Comparison of ENCODE assay signal across 8 cellular contexts in genomic region chr9:131608469-131609115, GRCh38.
DNase-seq lines count a peak whose midpoint lies in the region; TF ChIP-seq lines count a peak whose summit lies in the region.

No MANE protein-coding gene starts in this region.

- peaks cover 31% of the 10 kb centered on the region for H3K4me1 Mint-ChIP-seq in Caco-2 (ENCODE audit: low read depth, unreplicated experiment)

- 20% methylated on average over 13 of the region's 13 CpGs for WGBS in SK-N-SH (ENCODE audit: low lambda C conversion rate)

- H3K36me3 Mint-ChIP-seq in Caco-2 (ENCODE audit: insufficient read depth, unreplicated experiment): peaks cover 41% of the 10 kb centered on the region

- H3K36me3 ChIP-seq in Caco-2 (ENCODE audit: control insufficient read depth, insufficient read depth, low read length): no peaks in the 10 kb centered on the region; the same call in 1 of the 2 replicates
- H3K36me3 ChIP-seq in SK-N-SH (replicated peaks in 1 of 2; ENCODE audit: control insufficient read depth in 1 of 2, insufficient read depth in 2 of 2, low read length in 1 of 2): peaks cover 10 to 11% of the 10 kb centered on the region in 2 experiments

- no peak for TF ChIP-seq EP300 in SK-N-SH (IDR thresholded peaks at IDR 0.05; ENCODE audit: borderline replicate concordance in 1 of 2, low read depth in 1 of 2, low read length in 1 of 2)

- no peaks in the 10 kb centered on the region for H3K27me3 Mint-ChIP-seq in Caco-2 (ENCODE audit: insufficient read depth, unreplicated experiment)

- BruUV-seq in Caco-2 (replicated peaks; lab: Mats Ljungman, UMichigan): no TSS peak

- POLR2A ChIA-PET in Caco-2 (lab: Charles Lee): no interaction called here
- POLR2A ChIA-PET in SK-N-SH (lab: Yijun Ruan, JAX): no interaction called here

- H3K9me3 Mint-ChIP-seq in Caco-2 (ENCODE audit: unreplicated experiment): no peaks in the 10 kb centered on the region

- H3K4me2 ChIP-seq in SK-N-SH: peak overlapping the region; percentile 53

- peak; percentile 70 to 79 for DNase-seq in Caco-2
- no peak for DNase-seq in SK-N-SH
- DNase-seq in fibroblast of peridontal ligament (ENCODE audit: extremely low read depth): peak; percentile 88
- DNase-seq in non-pigmented ciliary epithelial cell (ENCODE audit: low read depth): peak; percentile 68
- DNase-seq in NCI-H2171 treated with DMSO at 0.1 percent for 48 hours (lab: John Stamatoyannopoulos, UW): no peak
- no peak for DNase-seq in activated CD4-positive, alpha-beta T cell treated with anti-CD3 and anti-CD28 coated beads, Interleukin-2, amount 50 U/mL, for 4 hours
- no peak for DNase-seq in RKO (ENCODE audit: low spot score)
- no peak for DNase-seq in NCI-H1417 (lab: John Stamatoyannopoulos, UW)

- no peak for TF ChIP-seq RAD21 in SK-N-SH (IDR thresholded peaks at IDR 0.05; ENCODE audit: low read length)

- H3K4me1 ChIP-seq in Caco-2 (peaks cover 38% of the 10 kb centered on the region), SK-N-SH (ENCODE audit: control insufficient read depth in 1 of 2, insufficient read depth in 2 of 2, low read depth in 1 of 2, low read length in 1 of 2) (peaks cover 13 to 16% of the 10 kb centered on the region in 2 experiments; a peak in 3 of 4 replicates)

- H3K27ac Mint-ChIP-seq in Caco-2 (ENCODE audit: unreplicated experiment): peak overlapping the region; percentile 50

- H3K4me3 ChIP-seq in Caco-2 (ENCODE audit: low read depth, low read length) (no peak overlapping the region), SK-N-SH (ENCODE audit: low read depth in 2 of 2, low read length in 1 of 2) (0 out of 4 replicates have a peak overlapping the region, but pooled peaks of 1 of the 2 experiments have one; percentile 5)

- CTCF ChIA-PET in Caco-2 (lab: Charles Lee) (interaction anchor here (0.5 to 1.4 kb wide), 5 partner anchors 17 to 148 kb away, joined by 3 to 4 read pairs (median 3); no protein-coding TSS in a partner anchor), SK-N-SH (lab: Yijun Ruan, JAX) (interaction anchor here (1.1 to 3.0 kb wide), 3 partner anchors 130 to 151 kb away, joined by 3 to 10 read pairs (median 7); no protein-coding TSS in a partner anchor)

- 0 out of 2 replicates have a peak, but pooled peaks cover 6% of the 10 kb centered on the region for H4K20me1 ChIP-seq in SK-N-SH (ENCODE audit: insufficient read depth)

- no peak overlapping the region for H2AFZ ChIP-seq in SK-N-SH (ENCODE audit: low read depth)

- no peaks in the 10 kb centered on the region for H3K9me2 ChIP-seq in SK-N-SH

- no peaks in the 10 kb centered on the region for H3K79me2 ChIP-seq in SK-N-SH (ENCODE audit: insufficient read depth)

- H3K27me3 ChIP-seq in Caco-2 (replicated peaks; ENCODE audit: control insufficient read depth, insufficient read depth, low read length): no peaks in the 10 kb centered on the region
- no peaks in the 10 kb centered on the region for H3K27me3 ChIP-seq in SK-N-SH (ENCODE audit: insufficient read depth)

- no peak for TF ChIP-seq CTCF in Caco-2 (IDR thresholded peaks at IDR 0.05; ENCODE audit: insufficient read depth in 1 of 2, low read depth in 1 of 2, low read length in 1 of 2, severe bottlenecking in 1 of 2, unreplicated experiment in 1 of 2)
- no peak for TF ChIP-seq CTCF in SK-N-SH (IDR thresholded peaks at IDR 0.05)

- peak overlapping the region; percentile 24; the same call in 1 of the 2 replicates for H3K9ac ChIP-seq in SK-N-SH

- H3F3A ChIP-seq in SK-N-SH (replicated peaks; ENCODE audit: insufficient read depth): peaks cover 16% of the 10 kb centered on the region

- peak overlapping the region; percentile 61 to 63; a peak in 3 of 4 replicates for H3K27ac ChIP-seq in SK-N-SH (ENCODE audit: low read depth in 2 of 2, low read length in 1 of 2)

- peak overlapping the region; percentile 26 for H3K4me3 Mint-ChIP-seq in Caco-2 (ENCODE audit: unreplicated experiment)

- no peaks in the 10 kb centered on the region for H3K9me3 ChIP-seq in Caco-2
- no peaks in the 10 kb centered on the region for H3K9me3 ChIP-seq in SK-N-SH

- intact Hi-C loops in Caco-2 (cut with micrococcal nuclease; ENCODE audit: unreplicated experiment): loop anchor here (5.0 kb wide), 1 partner anchor 129 kb away; no protein-coding TSS in a partner anchor

TF ChIP-seq in SK-N-SH, 30 proteins besides CTCF, POLR2A, EP300 and RAD21:
- TF ChIP-seq NFIC (IDR thresholded peaks at IDR 0.05; ENCODE audit: borderline replicate concordance): peak; percentile 90
- no peak for TF ChIP-seq GATA2 (CRISPR knock-in tag; IDR thresholded peaks at IDR 0.05)
- peak; percentile 77 for TF ChIP-seq MEF2A (IDR thresholded peaks at IDR 0.05; ENCODE audit: borderline replicate concordance, low read depth)
- no peak for TF ChIP-seq SIN3A (IDR thresholded peaks at IDR 0.05; ENCODE audit: borderline replicate concordance, low read depth, low read length)
- no peak for TF ChIP-seq RCOR1 (IDR thresholded peaks at IDR 0.05; ENCODE audit: low read length)
- TF ChIP-seq POLR2AphosphoS5 (IDR thresholded peaks at IDR 0.05; ENCODE audit: low read depth, low read length): no peak
- peak; percentile 87 for TF ChIP-seq TEAD4 (IDR thresholded peaks at IDR 0.05; ENCODE audit: borderline replicate concordance, insufficient read depth)
- TF ChIP-seq FOXJ3 (CRISPR knock-in tag; IDR thresholded peaks at IDR 0.05): no peak
- TF ChIP-seq, protein P1, sequence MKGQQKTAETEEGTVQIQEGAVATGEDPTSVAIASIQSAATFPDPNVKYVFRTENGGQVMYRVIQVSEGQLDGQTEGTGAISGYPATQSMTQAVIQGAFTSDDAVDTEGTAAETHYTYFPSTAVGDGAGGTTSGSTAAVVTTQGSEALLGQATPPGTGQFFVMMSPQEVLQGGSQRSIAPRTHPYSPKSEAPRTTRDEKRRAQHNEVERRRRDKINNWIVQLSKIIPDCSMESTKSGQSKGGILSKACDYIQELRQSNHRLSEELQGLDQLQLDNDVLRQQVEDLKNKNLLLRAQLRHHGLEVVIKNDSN (IDR thresholded peaks at IDR 0.05; ENCODE audit: borderline replicate concordance, low read depth): no peak
- TF ChIP-seq, protein P2, sequence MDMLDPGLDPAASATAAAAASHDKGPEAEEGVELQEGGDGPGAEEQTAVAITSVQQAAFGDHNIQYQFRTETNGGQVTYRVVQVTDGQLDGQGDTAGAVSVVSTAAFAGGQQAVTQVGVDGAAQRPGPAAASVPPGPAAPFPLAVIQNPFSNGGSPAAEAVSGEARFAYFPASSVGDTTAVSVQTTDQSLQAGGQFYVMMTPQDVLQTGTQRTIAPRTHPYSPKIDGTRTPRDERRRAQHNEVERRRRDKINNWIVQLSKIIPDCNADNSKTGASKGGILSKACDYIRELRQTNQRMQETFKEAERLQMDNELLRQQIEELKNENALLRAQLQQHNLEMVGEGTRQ (IDR thresholded peaks at IDR 0.05; ENCODE audit: borderline replicate concordance, low read depth, low read length): no peak
- peak; percentile 30; the same call in 1 of the 2 replicates for TF ChIP-seq JUND (IDR thresholded peaks at IDR 0.05)
- TF ChIP-seq GABPA (IDR thresholded peaks at IDR 0.05; ENCODE audit: low read depth): no peak
- no peak for TF ChIP-seq IRF3 (IDR thresholded peaks at IDR 0.05; ENCODE audit: low read depth, low read length)
TF ChIP-seq in SK-N-SH: peak in this region for 4.

Comparison
In these comparisons a context has a peak if more than half of its experiments do, and no peak if none do; other contexts are left out.
1. DNase-seq: peak in Caco-2 (2 of 2), fibroblast of peridontal ligament (single experiment) and non-pigmented ciliary epithelial cell (single experiment); none in SK-N-SH (single experiment), NCI-H2171 treated with DMSO at 0.1 percent for 48 hours (single experiment), activated CD4-positive, alpha-beta T cell treated with anti-CD3 and anti-CD28 coated beads, Interleukin-2, amount 50 U/mL, for 4 hours (0 of 2), RKO (single experiment) and NCI-H1417 (0 of 3).